In genomic region chr9:92644278-92644677, GRCh38 we compare ENCODE assay signal across 25 cellular contexts.
"Had no signal": no experiment of that assay in that cellular context is flagged by ENCODE, and none has a peak within 500 bp of the region (broad histone marks: within the 10 kb centered on the region; RNA-seq: fewer than 3 reads in every experiment).

No MANE protein-coding gene starts in this region.

- H3K4me3 Mint-ChIP-seq: naive thymus-derived CD8-positive, alpha-beta T cell; stimulated activated naive CD8-positive, alpha-beta T cell treated with anti-CD3 and anti-CD28 coated beads, Interleukin-15, amount 100 ng/mL, for 72 hours had no signal

- H3K27me3 Mint-ChIP-seq: naive thymus-derived CD8-positive, alpha-beta T cell; progenitor cell of endocrine pancreas; stimulated activated naive CD8-positive, alpha-beta T cell treated with anti-CD3 and anti-CD28 coated beads, Interleukin-15, amount 100 ng/mL, for 72 hours had no signal

- H3K4me2 ChIP-seq: hepatocyte had no signal

- H3K4me1 Mint-ChIP-seq: naive thymus-derived CD8-positive, alpha-beta T cell had no signal

- H3K27ac Mint-ChIP-seq: progenitor cell of endocrine pancreas had no signal

- H2AFZ ChIP-seq: hepatocyte had no signal

- DNase-seq: cerebellar nuclear complex; effector CD4-positive, alpha-beta T cell; foreskin keratinocyte; heart left ventricle; left cardiac atrium; mesendoderm; naive thymus-derived CD8-positive, alpha-beta T cell; occipital lobe; right lobe of liver; small intestine; stimulated activated CD4-positive, alpha-beta T cell treated with anti-CD3 and anti-CD28 coated beads, Interleukin-15, amount 100 ng/mL, for 24 hours; stimulated activated CD4-positive, alpha-beta T cell treated with anti-CD3 and anti-CD28 coated beads, Interleukin-2, amount 100 ng/mL, for 48 hours; stimulated activated naive CD4-positive, alpha-beta T cell; stimulated activated naive CD8-positive, alpha-beta T cell treated with anti-CD3 and anti-CD28 coated beads, Interleukin-15, amount 100 ng/mL, for 72 hours; thyroid gland; trophoblast cell had no signal

- H3K27ac ChIP-seq: dorsolateral prefrontal cortex, epithelial cell of prostate, foreskin keratinocyte, gastroesophageal sphincter, heart left ventricle, hepatocyte, left lung, pancreas, right lobe of liver, suprapubic skin, thyroid gland had no signal

- H3K4me1 ChIP-seq: gastroesophageal sphincter, left lung, pancreas, right lobe of liver, thyroid gland had no signal

- H3K9me3 ChIP-seq: pancreas, right lobe of liver, suprapubic skin, thyroid gland had no signal

- H3K27me3 ChIP-seq: dorsolateral prefrontal cortex, foreskin keratinocyte, gastroesophageal sphincter, heart left ventricle, hepatocyte, left lung, pancreas, right lobe of liver, suprapubic skin, thyroid gland had no signal

- ATAC-seq: esophagus mucosa; foreskin keratinocyte; gastroesophageal sphincter; heart left ventricle; left cardiac atrium; left lung; naive thymus-derived CD8-positive, alpha-beta T cell; pancreas; right lobe of liver; stimulated activated naive CD8-positive, alpha-beta T cell treated with anti-CD3 and anti-CD28 coated beads, Interleukin-15, amount 100 ng/mL, for 72 hours had no signal
